In the genomic region with DNA sequence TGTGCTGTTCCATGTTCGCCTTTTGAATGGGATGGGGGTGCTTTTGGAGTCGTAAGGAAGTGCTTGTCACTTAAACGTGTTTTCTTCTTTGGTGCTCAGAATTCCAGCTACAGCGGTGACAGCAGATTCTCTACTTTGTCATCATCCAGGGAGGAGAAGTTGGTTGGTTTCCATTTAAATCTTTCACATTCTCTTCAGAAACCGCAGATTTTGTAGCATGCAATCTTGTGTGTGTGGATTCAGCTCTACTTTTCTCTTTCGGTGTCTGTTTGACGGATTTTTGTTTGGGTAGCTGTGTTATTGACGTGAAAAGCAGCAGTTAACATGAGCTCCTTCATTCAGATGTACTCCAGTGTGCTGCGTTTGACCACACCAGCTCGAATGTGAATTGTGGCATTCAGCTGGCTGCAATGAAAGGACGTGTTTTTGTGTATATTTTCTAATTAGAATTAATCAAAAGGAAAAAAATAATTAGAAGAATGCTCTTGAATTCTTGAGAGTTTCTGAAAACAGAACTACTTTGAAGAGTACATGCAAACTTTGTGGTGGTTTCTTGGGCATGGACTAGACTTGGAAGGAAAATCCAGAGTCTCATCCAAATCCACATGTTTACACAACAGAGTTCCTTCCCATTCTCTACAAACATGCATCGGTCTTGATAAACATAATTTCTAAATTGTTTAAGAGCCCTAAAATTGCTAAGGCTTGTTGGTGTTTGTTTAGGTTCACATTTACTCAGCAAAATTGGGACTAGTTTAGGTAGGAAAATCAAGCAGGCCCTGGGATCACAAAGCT, we compare ENCODE assay signal across 13 cellular contexts.
DNase-seq lines count a peak whose midpoint lies in the region; ATAC-seq and TF ChIP-seq lines count a peak whose summit lies in the region.
"Had no signal": no experiment of that assay in that cellular context is flagged by ENCODE, and none has a peak within 500 bp of the region (broad histone marks: within the 10 kb centered on the region; RNA-seq: fewer than 3 reads in every experiment).

No MANE protein-coding gene starts in this region.

- H3K27ac Mint-ChIP-seq in CD8-positive, alpha-beta memory T cell, result peak overlapping the region in 6 of 8 donors; percentile 9 to 82 (median 64)
- peak overlapping the region in 8 of 9 donors; percentile 25 to 72 (median 48) for H3K27ac Mint-ChIP-seq in naive thymus-derived CD4-positive, alpha-beta T cell

- H3K4me3 ChIP-seq in CD8-positive, alpha-beta memory T cell (ENCODE audit: low read length), result no peak overlapping the region
- H3K4me3 ChIP-seq in naive thymus-derived CD4-positive, alpha-beta T cell (ENCODE audit: low read length), result no peak overlapping the region
- no peak overlapping the region for H3K4me3 ChIP-seq in brain microvascular endothelial cell (ENCODE audit: low read depth, low read length)

- H3K27me3 Mint-ChIP-seq in CD8-positive, alpha-beta memory T cell, result no peaks in the 10 kb centered on the region
- H3K27me3 Mint-ChIP-seq in naive thymus-derived CD4-positive, alpha-beta T cell, result no peaks in the 10 kb centered on the region

- H3K4me1 Mint-ChIP-seq in CD8-positive, alpha-beta memory T cell, result peaks cover 69 to 89% (median 82%) of the 10 kb centered on the region in 3 donors
- peaks cover 49 to 83% (median 75%) of the 10 kb centered on the region in 7 donors for H3K4me1 Mint-ChIP-seq in naive thymus-derived CD4-positive, alpha-beta T cell

- H3K27ac ChIP-seq in CD8-positive, alpha-beta memory T cell (ENCODE audit: low read depth, low read length), result no peak overlapping the region
- no peak overlapping the region for H3K27ac ChIP-seq in naive thymus-derived CD4-positive, alpha-beta T cell (ENCODE audit: low read depth, low read length)
- no peak overlapping the region for H3K27ac ChIP-seq in brain microvascular endothelial cell

- H3K4me3 Mint-ChIP-seq in CD8-positive, alpha-beta memory T cell, result peak overlapping the region in 3 of 7 donors; percentile 9 to 82 (median 10)
- H3K4me3 Mint-ChIP-seq in naive thymus-derived CD4-positive, alpha-beta T cell, result no peak overlapping the region

- TF ChIP-seq CTCF in GM10248 (IDR thresholded peaks at IDR 0.05; ENCODE audit: control extremely low read depth, extremely low read depth, low read depth, missing control alignments) (no peak), brain microvascular endothelial cell (IDR thresholded peaks at IDR 0.05; ENCODE audit: low read depth, low read length, missing control alignments) (no peak)

- POLR2A ChIA-PET in CD8-positive, alpha-beta memory T cell (lab: Charles Lee), result interaction anchor here (0.5 kb wide), 1 partner anchor 42 kb away, joined by 4 read pairs; no protein-coding TSS in a partner anchor
- POLR2A ChIA-PET in naive thymus-derived CD4-positive, alpha-beta T cell (lab: Charles Lee), result interaction anchor here (0.8 to 1.1 kb wide), 2 partner anchors 9 to 126 kb away, joined by 3 to 6 read pairs; no protein-coding TSS in a partner anchor
- POLR2A ChIA-PET in GM10248 (lab: Yijun Ruan, JAX), result no interaction called here

- no peaks in the 10 kb centered on the region for H3K27me3 ChIP-seq in CD8-positive, alpha-beta memory T cell (ENCODE audit: insufficient read depth, low read length, poor library complexity, severe bottlenecking)
- no peaks in the 10 kb centered on the region for H3K27me3 ChIP-seq in naive thymus-derived CD4-positive, alpha-beta T cell (ENCODE audit: control insufficient read depth in 2 of 2, insufficient read depth in 2 of 2, low read length in 2 of 2)
- no peaks in the 10 kb centered on the region for H3K27me3 ChIP-seq in brain microvascular endothelial cell (replicated peaks)

- H3K9me3 Mint-ChIP-seq in CD8-positive, alpha-beta memory T cell, result no peaks in the 10 kb centered on the region
- H3K9me3 Mint-ChIP-seq in naive thymus-derived CD4-positive, alpha-beta T cell, result no peaks in the 10 kb centered on the region

- CTCF ChIA-PET in CD8-positive, alpha-beta memory T cell (lab: Charles Lee), result interaction anchor here (1.6 to 8.1 kb wide), 3 partner anchors 11 to 57 kb away, joined by 3 to 67 read pairs (median 9); no protein-coding TSS in a partner anchor
- CTCF ChIA-PET in naive thymus-derived CD4-positive, alpha-beta T cell (lab: Charles Lee), result interaction anchor here (0.5 to 2.9 kb wide), 2 partner anchors 22 to 45 kb away, joined by 4 to 8 read pairs; no protein-coding TSS in a partner anchor
- CTCF ChIA-PET in GM10248 (lab: Yijun Ruan, JAX), result interaction anchor here (1.2 to 14.7 kb wide), 2 partner anchors 16 to 29 kb away, joined by 3 to 113 read pairs; no protein-coding TSS in a partner anchor

- peaks cover 34% of the 10 kb centered on the region for H3K4me1 ChIP-seq in CD8-positive, alpha-beta memory T cell (ENCODE audit: insufficient read depth, low read length)
- peaks cover 10 to 23% of the 10 kb centered on the region in 2 donors for H3K4me1 ChIP-seq in naive thymus-derived CD4-positive, alpha-beta T cell (ENCODE audit: control insufficient read depth in 2 of 2, insufficient read depth in 2 of 2, low read length in 2 of 2)

- peaks cover under 1% of the 10 kb centered on the region for H3K36me3 ChIP-seq in CD8-positive, alpha-beta memory T cell (ENCODE audit: insufficient read depth, low read length)
- peaks cover 0 to 6% (median 0%) of the 10 kb centered on the region in 3 experiments for H3K36me3 ChIP-seq in naive thymus-derived CD4-positive, alpha-beta T cell (ENCODE audit: control insufficient read depth in 2 of 3, insufficient read depth in 3 of 3, low read length in 3 of 3)
- H3K36me3 ChIP-seq in brain microvascular endothelial cell (replicated peaks), result no peaks in the 10 kb centered on the region

- intact Hi-C loops in naive thymus-derived CD4-positive, alpha-beta T cell (cut with micrococcal nuclease), result no loop called here

- DNase-seq in AG08396 (ENCODE audit: low spot score) (peak; percentile 65), amniotic epithelial cell (ENCODE audit: low read depth) (peak; percentile 65), dedifferentiated amniotic fluid mesenchymal stem cell (ENCODE audit: extremely low spot score) (no peak), GM10248 (ENCODE audit: extremely low spot score) (no peak), brain microvascular endothelial cell (no peak), NCI-H524 treated with DMSO at 0.1 percent for 48 hours (lab: John Stamatoyannopoulos, UW) (no peak)
- DNase-seq in CD8-positive, alpha-beta memory T cell, result no peak
- DNase-seq in naive thymus-derived CD4-positive, alpha-beta T cell, result no peak
- DNase-seq: activated CD4-positive, alpha-beta T cell treated with anti-CD3 and anti-CD28 coated beads for 48 hours; activated naive CD4-positive, alpha-beta T cell treated with anti-CD3 and anti-CD28 coated beads, Interleukin-2, amount 50 U/mL, for 16 hours; HCEC 1CT; MM.1S; PC-3 had no signal

- no peaks in the 10 kb centered on the region for H3K9me3 ChIP-seq in CD8-positive, alpha-beta memory T cell (ENCODE audit: low read length)
- H3K9me3 ChIP-seq in naive thymus-derived CD4-positive, alpha-beta T cell (ENCODE audit: control insufficient read depth in 2 of 3, low read length in 3 of 3), result no peaks in the 10 kb centered on the region

- in situ Hi-C loops in brain microvascular endothelial cell (cut with HindIII; ENCODE audit: low pct_ligation_motif_present, low sequenced_read_pairs), result no loop called here

- ATAC-seq in naive thymus-derived CD4-positive, alpha-beta T cell, result no peak
- ATAC-seq: PC-3 had no signal

- H3K36me3 Mint-ChIP-seq in CD8-positive, alpha-beta memory T cell, result peaks cover 0 to 43% (median 0%) of the 10 kb centered on the region in 3 donors
- H3K36me3 Mint-ChIP-seq in naive thymus-derived CD4-positive, alpha-beta T cell, result peaks cover 0 to 5% (median 0%) of the 10 kb centered on the region in 5 donors

Comparison
In these comparisons a context has a peak if more than half of its experiments do, and no peak if none do; other contexts are left out.
1. DNase-seq: peak in AG08396 (single experiment) and amniotic epithelial cell (single experiment); none in CD8-positive, alpha-beta memory T cell (0 of 5), naive thymus-derived CD4-positive, alpha-beta T cell (0 of 9), dedifferentiated amniotic fluid mesenchymal stem cell (single experiment), GM10248 (single experiment), brain microvascular endothelial cell (single experiment) and NCI-H524 treated with DMSO at 0.1 percent for 48 hours (single experiment).